Comparison of ENCODE assay signal across 1 cellular context in genomic region chr1:5981009-5981380, GRCh38.
TF ChIP-seq lines count a peak whose summit lies in the region.

No MANE protein-coding gene starts in this region.

TF ChIP-seq in K562, 482 proteins besides CTCF, POLR2A, EP300 and RAD21:
- no peak for TF ChIP-seq ZBTB2 (IDR thresholded peaks at IDR 0.05)
- TF ChIP-seq NR2C1 (IDR thresholded peaks at IDR 0.05): no peak
- no peak for TF ChIP-seq NR2C1 (tag; IDR thresholded peaks at IDR 0.05)
- TF ChIP-seq, protein P1, sequence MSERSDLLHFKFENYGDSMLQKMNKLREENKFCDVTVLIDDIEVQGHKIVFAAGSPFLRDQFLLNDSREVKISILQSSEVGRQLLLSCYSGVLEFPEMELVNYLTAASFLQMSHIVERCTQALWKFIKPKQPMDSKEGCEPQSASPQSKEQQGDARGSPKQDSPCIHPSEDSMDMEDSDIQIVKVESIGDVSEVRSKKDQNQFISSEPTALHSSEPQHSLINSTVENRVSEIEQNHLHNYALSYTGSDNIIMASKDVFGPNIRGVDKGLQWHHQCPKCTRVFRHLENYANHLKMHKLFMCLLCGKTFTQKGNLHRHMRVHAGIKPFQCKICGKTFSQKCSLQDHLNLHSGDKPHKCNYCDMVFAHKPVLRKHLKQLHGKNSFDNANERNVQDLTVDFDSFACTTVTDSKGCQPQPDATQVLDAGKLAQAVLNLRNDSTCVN (CRISPR knock-in tag; IDR thresholded peaks at IDR 0.05): no peak
- no peak for TF ChIP-seq ZBTB9 (CRISPR knock-in tag; IDR thresholded peaks at IDR 0.05)
- TF ChIP-seq, protein P2, sequence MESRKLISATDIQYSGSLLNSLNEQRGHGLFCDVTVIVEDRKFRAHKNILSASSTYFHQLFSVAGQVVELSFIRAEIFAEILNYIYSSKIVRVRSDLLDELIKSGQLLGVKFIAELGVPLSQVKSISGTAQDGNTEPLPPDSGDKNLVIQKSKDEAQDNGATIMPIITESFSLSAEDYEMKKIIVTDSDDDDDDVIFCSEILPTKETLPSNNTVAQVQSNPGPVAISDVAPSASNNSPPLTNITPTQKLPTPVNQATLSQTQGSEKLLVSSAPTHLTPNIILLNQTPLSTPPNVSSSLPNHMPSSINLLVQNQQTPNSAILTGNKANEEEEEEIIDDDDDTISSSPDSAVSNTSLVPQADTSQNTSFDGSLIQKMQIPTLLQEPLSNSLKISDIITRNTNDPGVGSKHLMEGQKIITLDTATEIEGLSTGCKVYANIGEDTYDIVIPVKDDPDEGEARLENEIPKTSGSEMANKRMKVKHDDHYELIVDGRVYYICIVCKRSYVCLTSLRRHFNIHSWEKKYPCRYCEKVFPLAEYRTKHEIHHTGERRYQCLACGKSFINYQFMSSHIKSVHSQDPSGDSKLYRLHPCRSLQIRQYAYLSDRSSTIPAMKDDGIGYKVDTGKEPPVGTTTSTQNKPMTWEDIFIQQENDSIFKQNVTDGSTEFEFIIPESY (CRISPR knock-in tag; IDR thresholded peaks at IDR 0.05): no peak
- no peak for TF ChIP-seq SOX6 (IDR thresholded peaks at IDR 0.05)
- TF ChIP-seq ZBTB17 (CRISPR knock-in tag; IDR thresholded peaks at IDR 0.05): no peak
- no peak for TF ChIP-seq SRSF9 (IDR thresholded peaks at IDR 0.05; ENCODE audit: borderline replicate concordance, low read depth, low read length)
- TF ChIP-seq ZNF316 (IDR thresholded peaks at IDR 0.05): no peak
- TF ChIP-seq HCFC1 (IDR thresholded peaks at IDR 0.05; ENCODE audit: low read depth, low read length): no peak
- TF ChIP-seq ZNF408 (CRISPR knock-in tag; IDR thresholded peaks at IDR 0.05; ENCODE audit: low read depth): no peak
- no peak for TF ChIP-seq SIX5 (IDR thresholded peaks at IDR 0.05; ENCODE audit: borderline replicate concordance in 1 of 2, insufficient read depth in 1 of 2, low read depth in 1 of 2, low read length in 2 of 2)
- TF ChIP-seq ZNF431 (CRISPR knock-in tag; IDR thresholded peaks at IDR 0.05): no peak
- TF ChIP-seq GATAD2B (IDR thresholded peaks at IDR 0.05; ENCODE audit: borderline replicate concordance): no peak
- TF ChIP-seq MXI1 (IDR thresholded peaks at IDR 0.05; ENCODE audit: low read depth, low read length): no peak
- TF ChIP-seq ZNF134 (CRISPR knock-in tag; conservative IDR thresholded peaks at IDR 0.05): no peak
- no peak for TF ChIP-seq VEZF1 (CRISPR knock-in tag; IDR thresholded peaks at IDR 0.05)
- no peak for TF ChIP-seq TRIM24 (IDR thresholded peaks at IDR 0.05)
- TF ChIP-seq, protein P3, sequence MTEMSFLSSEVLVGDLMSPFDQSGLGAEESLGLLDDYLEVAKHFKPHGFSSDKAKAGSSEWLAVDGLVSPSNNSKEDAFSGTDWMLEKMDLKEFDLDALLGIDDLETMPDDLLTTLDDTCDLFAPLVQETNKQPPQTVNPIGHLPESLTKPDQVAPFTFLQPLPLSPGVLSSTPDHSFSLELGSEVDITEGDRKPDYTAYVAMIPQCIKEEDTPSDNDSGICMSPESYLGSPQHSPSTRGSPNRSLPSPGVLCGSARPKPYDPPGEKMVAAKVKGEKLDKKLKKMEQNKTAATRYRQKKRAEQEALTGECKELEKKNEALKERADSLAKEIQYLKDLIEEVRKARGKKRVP (CRISPR knock-in tag; IDR thresholded peaks at IDR 0.05): no peak
- TF ChIP-seq ZNF589 (CRISPR knock-in tag; IDR thresholded peaks at IDR 0.05; ENCODE audit: low read depth): no peak
